Comparison of ENCODE assay signal across 27 cellular contexts in genomic region chrX:2224141-2224540, GRCh38.
DNase-seq lines count a peak whose midpoint lies in the region; FAIRE-seq and TF ChIP-seq lines count a peak whose summit lies in the region.
"Had no signal": no experiment of that assay in that cellular context is flagged by ENCODE, and none has a peak within 500 bp of the region (broad histone marks: within the 10 kb centered on the region; RNA-seq: fewer than 3 reads in every experiment).

No MANE protein-coding gene starts in this region.

- no peaks in the 10 kb centered on the region for H3K4me1 Mint-ChIP-seq in chondrocyte (ENCODE audit: low read depth)
- no peaks in the 10 kb centered on the region for H3K4me1 Mint-ChIP-seq in endodermal cell

- no peak for TF ChIP-seq CTCF in chondrocyte (IDR thresholded peaks at IDR 0.05)
- no peak for TF ChIP-seq CTCF in MM.1S (IDR thresholded peaks at IDR 0.05; ENCODE audit: low read length)
- TF ChIP-seq CTCF in endodermal cell (conservative IDR thresholded peaks at IDR 0.05): no peak

- H3K36me3 ChIP-seq in MM.1S (replicated peaks; ENCODE audit: insufficient read depth, low read length) (no peaks in the 10 kb centered on the region), endodermal cell (ENCODE audit: control insufficient read depth, insufficient read depth, low read length) (peaks cover 24% of the 10 kb centered on the region)
- H3K36me3 ChIP-seq: BE2C had no signal

- no peaks in the 10 kb centered on the region for H4K20me1 ChIP-seq in MM.1S (ENCODE audit: insufficient read depth, low read length)
- H4K20me1 ChIP-seq: BLaER1 had no signal

- H3K9ac ChIP-seq in MM.1S (ENCODE audit: low read length) (no peak overlapping the region), endodermal cell (ENCODE audit: extremely low read depth, low read length, poor library complexity, severe bottlenecking) (no peak overlapping the region)
- H3K9ac ChIP-seq: BLaER1 had no signal

- H3K4me3 Mint-ChIP-seq in chondrocyte (ENCODE audit: unreplicated experiment) (no peak overlapping the region), endodermal cell (no peak overlapping the region)
- H3K4me3 Mint-ChIP-seq: CD14-positive monocyte; CD4-positive, CD25-positive, alpha-beta regulatory T cell; CD8-positive, alpha-beta memory T cell had no signal

- WGBS in endodermal cell (ENCODE audit: insufficient coverage in 1 of 2, insufficient read length in 1 of 2), 2 experiments: 74 to 80% methylated on average over 5 to 7 of the region's 7 CpGs

- H3K27ac ChIP-seq in MM.1S (ENCODE audit: low read length) (no peak overlapping the region), endodermal cell (ENCODE audit: low read depth, low read length) (no peak overlapping the region)
- H3K27ac ChIP-seq: BLaER1 had no signal

- H3K27me3 Mint-ChIP-seq in chondrocyte (ENCODE audit: low read depth) (no peaks in the 10 kb centered on the region), endodermal cell (ENCODE audit: insufficient read depth) (no peaks in the 10 kb centered on the region)
- H3K27me3 Mint-ChIP-seq: CD4-positive, alpha-beta memory T cell; CD4-positive, CD25-positive, alpha-beta regulatory T cell; CD8-positive, alpha-beta memory T cell had no signal

- DNase-seq in KBM-7: peak; percentile 87
- peak; percentile 35 for DNase-seq in chondrocyte (ENCODE audit: low spot score)
- peak; percentile 45 for DNase-seq in mesenteric fat pad (ENCODE audit: low spot score)
- DNase-seq in MM.1S: no peak
- DNase-seq in cardiac septum (ENCODE audit: low spot score): no peak
- no peak for DNase-seq in endodermal cell
- no peak for DNase-seq in RCC 7860 (ENCODE audit: low spot score)
- DNase-seq: 8988T; ACHN; BE2C; C1 segment of cervical spinal cord; CD4-positive, alpha-beta memory T cell; CD4-positive, CD25-positive, alpha-beta regulatory T cell; CD8-positive, alpha-beta memory T cell; COR-L47; DMS 273 treated with DMSO at 0.1 percent for 48 hours; DMS153; DMS53; DMS79; DND-41; EL; GF-D8 had no signal

- in situ Hi-C loops in KBM-7 (cut with MboI; ENCODE audit: low pct_unique_long_range_greater_than_20kb, low sequenced_read_pairs): no loop called here

- no peaks in the 10 kb centered on the region for H3K27me3 ChIP-seq in MM.1S (replicated peaks; ENCODE audit: insufficient read depth, low read length)
- H3K27me3 ChIP-seq in endodermal cell (ENCODE audit: control insufficient read depth, insufficient read depth, low read length, poor library complexity, severe bottlenecking): no peaks in the 10 kb centered on the region
- H3K27me3 ChIP-seq: BE2C, BLaER1 had no signal

- H3K27ac Mint-ChIP-seq in chondrocyte (ENCODE audit: unreplicated experiment): no peak overlapping the region
- no peak overlapping the region for H3K27ac Mint-ChIP-seq in endodermal cell
- H3K27ac Mint-ChIP-seq: CD4-positive, CD25-positive, alpha-beta regulatory T cell; CD8-positive, alpha-beta memory T cell had no signal

- no peak overlapping the region for H2AFZ ChIP-seq in MM.1S (ENCODE audit: low read length)

- H3F3A ChIP-seq in MM.1S (ENCODE audit: insufficient read depth, low read length): no peaks in the 10 kb centered on the region

- H3K9me3 Mint-ChIP-seq in chondrocyte (ENCODE audit: low read depth) (peaks cover 8% of the 10 kb centered on the region), endodermal cell (peaks cover 69% of the 10 kb centered on the region)

- no peak for FAIRE-seq in RCC 7860 (lab: Jason Lieb, UNC)
- FAIRE-seq: A204.1, G401.6, GM19239 had no signal

- intact Hi-C loops in cardiac septum (cut with DNase I): no loop called here

- no peaks in the 10 kb centered on the region for H3K9me2 ChIP-seq in MM.1S (replicated peaks; ENCODE audit: insufficient read depth, low read length)

- peaks cover 30% of the 10 kb centered on the region for H3K36me3 Mint-ChIP-seq in chondrocyte (ENCODE audit: low read depth)
- peaks cover 62% of the 10 kb centered on the region for H3K36me3 Mint-ChIP-seq in endodermal cell (ENCODE audit: low read depth)

- no peaks in the 10 kb centered on the region for H3K79me2 ChIP-seq in MM.1S (ENCODE audit: low read length)

- H3K9me3 ChIP-seq in MM.1S (replicated peaks; ENCODE audit: insufficient read depth, low read length) (no peaks in the 10 kb centered on the region), endodermal cell (ENCODE audit: control insufficient read depth, low read length) (peaks cover 46% of the 10 kb centered on the region)
- H3K9me3 ChIP-seq: BE2C had no signal

- H3K4me2 ChIP-seq in MM.1S (ENCODE audit: low read depth, low read length): no peak overlapping the region
- H3K4me2 ChIP-seq: BLaER1 had no signal

- H3K4me3 ChIP-seq in MM.1S (ENCODE audit: low read length) (no peak overlapping the region), endodermal cell (ENCODE audit: low read length) (no peak overlapping the region)
- H3K4me3 ChIP-seq: BLaER1 had no signal

- no peaks in the 10 kb centered on the region for H3K4me1 ChIP-seq in MM.1S (ENCODE audit: low read length)
- H3K4me1 ChIP-seq in endodermal cell (ENCODE audit: control insufficient read depth, insufficient read depth, low read length): no peaks in the 10 kb centered on the region
- H3K4me1 ChIP-seq: BE2C had no signal

Comparison
In these comparisons a context has a peak if more than half of its experiments do, and no peak if none do; other contexts are left out.
1. DNase-seq: peak in KBM-7 (single experiment), chondrocyte (single experiment) and mesenteric fat pad (single experiment); none in MM.1S (single experiment), cardiac septum (single experiment), endodermal cell (single experiment) and RCC 7860 (single experiment).